Comparison of ENCODE assay signal across 8 cellular contexts in genomic region chr1:154951901-154952657, GRCh38. TPM values are rescaled to one million over a fixed set of nuclear protein-coding genes. Genes with fewer than 3 reads are reported as not detected.
A peak's percentile ranks its signal among the peaks of the same experiment; 100 is the strongest.
DNase-seq lines count a peak whose midpoint lies in the region; ATAC-seq and TF ChIP-seq lines count a peak whose summit lies in the region.
"Had no signal": no experiment of that assay in that cellular context is flagged by ENCODE, and none has a peak within 500 bp of the region (broad histone marks: within the 10 kb centered on the region; RNA-seq: fewer than 3 reads in every experiment).

No MANE protein-coding gene starts in this region.

- peak overlapping the region; percentile 37; the same call in 1 of the 2 replicates for H2AFZ ChIP-seq in OCI-LY7 (ENCODE audit: low read length)

- ATAC-seq in HG03175 (IDR thresholded peaks at IDR 0.05; ENCODE audit: unreplicated experiment), result no peak

- H3K79me2 ChIP-seq in OCI-LY7 (ENCODE audit: insufficient read depth, low read depth, low read length), result peaks cover 26% of the 10 kb centered on the region; the same call in 1 of the 2 replicates

- H3K27ac ChIP-seq in OCI-LY7 (ENCODE audit: low read depth, low read length, poor library complexity, severe bottlenecking), result peak overlapping the region; percentile 87
- H3K27ac ChIP-seq in esophagus muscularis mucosa (replicated peaks in 1 of 4), result peak overlapping the region in 3 of 4 donors; percentile 32 to 44 (median 37)

- H3K4me3 ChIP-seq in OCI-LY7 (ENCODE audit: low read depth, low read length, poor library complexity, severe bottlenecking), result peak overlapping the region; percentile 72
- H3K4me3 ChIP-seq in esophagus muscularis mucosa, result no peak overlapping the region

- WGBS in esophagus muscularis mucosa, result 67% methylated on average over 15 of the region's 15 CpGs

- peaks cover 63% of the 10 kb centered on the region for H3K4me1 ChIP-seq in OCI-LY7 (ENCODE audit: insufficient read depth, low read length, poor library complexity, severe bottlenecking)
- H3K4me1 ChIP-seq in esophagus muscularis mucosa, result peaks cover 42 to 64% (median 55%) of the 10 kb centered on the region in 4 donors

- no peaks in the 10 kb centered on the region for H3K9me3 ChIP-seq in OCI-LY7 (ENCODE audit: low read length)
- H3K9me3 ChIP-seq in esophagus muscularis mucosa, result no peaks in the 10 kb centered on the region

- DNase-seq in OCI-LY7 (ENCODE audit: low spot score) (peak; percentile 80), activated T-cell treated with anti-CD3 and anti-CD28 coated beads for 24 hours (ENCODE audit: low read depth) (peak; percentile 55), esophagus muscularis mucosa (ENCODE audit: extremely low spot score) (no peak), NCI-H1105 treated with DMSO at 0.1 percent for 48 hours (lab: John Stamatoyannopoulos, UW) (no peak), globus pallidus (ENCODE audit: low spot score) (no peak)
- DNase-seq in stimulated activated CD8-positive, alpha-beta memory T cell treated with anti-CD3 and anti-CD28 coated beads, Interleukin-4, amount 100 ng/mL, for 48 hours, result peak; percentile 72
- DNase-seq: NCI-H69 had no signal

- no peak for TF ChIP-seq POLR2A in esophagus muscularis mucosa (IDR thresholded peaks at IDR 0.05; ENCODE audit: low read depth)

- POLR2A ChIA-PET in OCI-LY7 (lab: Charles Lee), result interaction anchor here (0.6 to 1.0 kb wide), 2 partner anchors 9 to 31 kb away, joined by 3 to 4 read pairs; partner anchors contain the start of gene FLAD1

- H3K4me2 ChIP-seq in OCI-LY7 (ENCODE audit: low read length), result peak overlapping the region; percentile 85

- H3K27me3 ChIP-seq in esophagus muscularis mucosa, result no peaks in the 10 kb centered on the region

- peaks cover 17% of the 10 kb centered on the region for H3K36me3 ChIP-seq in OCI-LY7 (ENCODE audit: insufficient read depth, low read length)
- H3K36me3 ChIP-seq in esophagus muscularis mucosa, result peaks cover 21 to 43% (median 29%) of the 10 kb centered on the region in 4 donors

- TF ChIP-seq CTCF in OCI-LY7 (conservative IDR thresholded peaks at IDR 0.05; ENCODE audit: low read length) (0 out of 2 replicates have a peak, but pooled peaks have one; percentile 18), esophagus muscularis mucosa (IDR thresholded peaks at IDR 0.05) (no peak)

- no peak for TF ChIP-seq EP300 in esophagus muscularis mucosa (IDR thresholded peaks at IDR 0.05)

- CTCF ChIA-PET in OCI-LY7 (lab: Charles Lee; ENCODE audit: unreplicated experiment), result interaction anchor here (0.6 kb wide), 1 partner anchor 82 kb away, joined by 4 read pairs; the partner anchor contains the start of gene KCNN3

- no TSS peak for BruUV-seq in OCI-LY7 (replicated peaks; lab: Mats Ljungman, UMichigan)

- intact Hi-C loops in OCI-LY7 (cut with micrococcal nuclease; ENCODE audit: unreplicated experiment) (no loop called here), esophagus muscularis mucosa (cut with DNase I) (no loop called here)

- no peaks in the 10 kb centered on the region for H4K20me1 ChIP-seq in OCI-LY7 (ENCODE audit: insufficient read depth, low read length)

- no peaks in the 10 kb centered on the region for H3K9me2 ChIP-seq in OCI-LY7 (ENCODE audit: insufficient read depth, low read length)

RNA-seq across cellular contexts. Expression of gene PBXIP1, which starts 3.8 kb away (rescaled TPM):
- 23.8 and 26.6 TPM in 2 replicates for total RNA-seq in OCI-LY7 (2014; rRNA removed; shearing (Covaris generic))
- 37.7 and 39.8 TPM in 2 replicates for total RNA-seq in OCI-LY7 (2022)
- 100 to 1,000 TPM; 192 to 309 (median 238) TPM for total RNA-seq in esophagus muscularis mucosa

RNA-seq across cellular contexts. Expression of gene PYGO2, which starts 9.5 kb away (rescaled TPM):
- 36.5 and 44.3 TPM in 2 replicates for total RNA-seq in OCI-LY7 (2014; rRNA removed; shearing (Covaris generic))
- total RNA-seq in OCI-LY7 (2022) (47.3 and 53.1 TPM in 2 replicates), esophagus muscularis mucosa (10 to 100 TPM; 20.2 to 35.3 (median 27.7) TPM)

RNA-seq across cellular contexts. Expression of gene PMVK, which starts 15.6 kb away (rescaled TPM):
- total RNA-seq in OCI-LY7 (2014; rRNA removed; shearing (Covaris generic)), result 16.3 and 19.1 TPM in 2 replicates
- total RNA-seq in OCI-LY7 (2022), result 45.9 and 54.0 TPM in 2 replicates
- total RNA-seq in esophagus muscularis mucosa, result 10 to 100 TPM; 15.9 to 26.2 (median 20.0) TPM

RNA-seq across cellular contexts. Expression of gene SHC1, which starts 18.5 kb away (rescaled TPM):
- 31.4 and 37.6 TPM in 2 replicates for total RNA-seq in OCI-LY7 (2014; rRNA removed; shearing (Covaris generic))
- 77.4 and 84.0 TPM in 2 replicates for total RNA-seq in OCI-LY7 (2022)
- 100 to 1,000 TPM in 1 of 4 donors, 10 to 100 TPM in 3; 60.6 to 101 (median 93.4) TPM for total RNA-seq in esophagus muscularis mucosa

RNA-seq across cellular contexts. Expression of gene CKS1B, which starts 22.4 kb away (rescaled TPM):
- 149 and 204 TPM in 2 replicates for total RNA-seq in OCI-LY7 (2014; rRNA removed; shearing (Covaris generic))
- 230 and 260 TPM in 2 replicates for total RNA-seq in OCI-LY7 (2022)
- total RNA-seq in esophagus muscularis mucosa, result 10 to 100 TPM; 11.6 to 21.5 (median 18.8) TPM

Comparison
In these comparisons a context has a peak if more than half of its experiments do, and no peak if none do; other contexts are left out.
1. DNase-seq: peak in OCI-LY7 (single experiment), activated T-cell treated with anti-CD3 and anti-CD28 coated beads for 24 hours (single experiment) and stimulated activated CD8-positive, alpha-beta memory T cell treated with anti-CD3 and anti-CD28 coated beads, Interleukin-4, amount 100 ng/mL, for 48 hours (single experiment); none in esophagus muscularis mucosa (single experiment), NCI-H1105 treated with DMSO at 0.1 percent for 48 hours (single experiment) and globus pallidus (single experiment).
2. RNA of gene PBXIP1, which starts 3.8 kb away (total RNA-seq): 192 to 309 TPM in esophagus muscularis mucosa; 23.8 to 39.8 TPM in OCI-LY7; every median in the first group is over 4 times any median in the second.